In the genomic region with DNA sequence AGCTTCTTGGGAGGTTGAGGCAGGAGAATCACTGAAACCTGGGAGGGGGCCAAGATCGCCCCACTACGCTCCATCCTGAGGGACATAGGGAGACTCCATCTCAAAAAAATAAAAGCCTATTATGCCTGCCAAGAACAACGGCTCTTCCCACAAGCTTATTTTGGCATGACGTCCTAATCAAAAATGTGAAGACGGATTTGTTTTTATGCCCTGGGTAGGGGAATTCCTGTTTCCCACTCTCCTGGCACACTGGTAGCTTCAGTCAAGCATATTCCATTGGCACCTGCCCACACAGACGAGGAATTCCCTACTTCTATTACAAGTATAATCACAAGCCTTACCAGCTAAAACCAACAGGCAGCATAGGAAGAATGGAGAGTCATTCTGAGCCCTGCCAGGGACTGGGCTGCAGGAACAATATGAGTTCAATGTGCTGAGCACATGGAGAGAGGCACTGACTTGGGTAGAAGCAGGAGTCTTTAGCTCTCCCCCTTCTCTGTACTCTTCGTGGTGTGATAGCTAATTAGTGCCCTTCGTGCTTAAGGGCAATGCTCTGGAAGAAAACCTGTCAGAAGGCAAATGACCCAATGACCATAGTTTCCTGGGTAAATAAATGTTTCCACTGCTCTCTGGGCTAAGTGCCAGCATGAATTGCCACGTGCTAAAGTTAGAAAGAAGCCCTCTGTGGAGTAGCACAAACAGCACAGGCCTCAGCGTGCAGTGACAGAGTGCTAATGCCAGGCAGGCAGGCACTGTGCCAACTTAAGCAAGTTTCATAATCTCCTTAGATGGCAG, we compare ENCODE assay signal across 8 cellular contexts. TPM values are rescaled to one million over a fixed set of nuclear protein-coding genes. Genes with fewer than 3 reads are reported as not detected.
DNase-seq lines count a peak whose midpoint lies in the region; TF ChIP-seq lines count a peak whose summit lies in the region.

No MANE protein-coding gene starts in this region.

- DNase-seq in HCEC 1CT, result peak; percentile 61
- DNase-seq in RPMI8226, result peak; percentile 99
- DNase-seq in fibroblast of peridontal ligament (ENCODE audit: extremely low read depth), result peak; percentile 78
- no peak for DNase-seq in osteoblast (ENCODE audit: insufficient read length, low spot score, missing footprints)
- DNase-seq in activated effector memory CD4-positive, alpha-beta T cell treated with Interleukin-2 at 50 U/mL for 16 hours, result no peak
- DNase-seq in ACHN, result no peak
- DNase-seq in NCI-H1694 (lab: John Stamatoyannopoulos, UW), result no peak
- no peak for DNase-seq in activated CD4-positive, alpha-beta T cell treated with anti-CD3 and anti-CD28 coated beads for 48 hours

- H4K20me1 ChIP-seq in osteoblast (ENCODE audit: insufficient read depth, low read length), result no peaks in the 10 kb centered on the region

- no peak for TF ChIP-seq CTCF in osteoblast (IDR thresholded peaks at IDR 0.05; ENCODE audit: extremely low read depth, low read depth, low read length)

- H3K4me3 ChIP-seq in osteoblast (ENCODE audit: insufficient read depth, low read length), result no peak overlapping the region

- H3K27ac ChIP-seq in osteoblast (ENCODE audit: low read depth, low read length), result peak overlapping the region; percentile 73

- peaks cover 8% of the 10 kb centered on the region for H3K27me3 ChIP-seq in osteoblast (ENCODE audit: insufficient read depth, low read length)

- H3K4me1 ChIP-seq in osteoblast (ENCODE audit: insufficient read depth, low read length), result peaks cover 26% of the 10 kb centered on the region

- no peaks in the 10 kb centered on the region for H3K36me3 ChIP-seq in osteoblast (ENCODE audit: insufficient read depth, low read length)

- H3K9me3 ChIP-seq in osteoblast (ENCODE audit: low read depth, low read length), result no peaks in the 10 kb centered on the region

- H3K79me2 ChIP-seq in osteoblast (ENCODE audit: insufficient read depth, low read length), result no peaks in the 10 kb centered on the region

- peak overlapping the region; percentile 52 for H3K4me2 ChIP-seq in osteoblast (ENCODE audit: insufficient read depth, low read length)

- no peak overlapping the region for H2AFZ ChIP-seq in osteoblast (ENCODE audit: low read length)

- in situ Hi-C loops in ACHN (cut with HindIII; ENCODE audit: low pct_ligation_motif_present, low pct_unique_long_range_greater_than_20kb, low sequenced_read_pairs), result no loop called here

RNA-seq across cellular contexts. Expression of gene TNFSF4, which starts 16.8 kb away (rescaled TPM):
- total RNA-seq in osteoblast, result 0.59 and 1.1 TPM in 2 replicates

Comparison
In these comparisons a context has a peak if more than half of its experiments do, and no peak if none do; other contexts are left out.
1. DNase-seq: peak in HCEC 1CT (single experiment), RPMI8226 (single experiment) and fibroblast of peridontal ligament (single experiment); none in osteoblast (single experiment), activated effector memory CD4-positive, alpha-beta T cell treated with Interleukin-2 at 50 U/mL for 16 hours (single experiment), ACHN (single experiment), NCI-H1694 (single experiment) and activated CD4-positive, alpha-beta T cell treated with anti-CD3 and anti-CD28 coated beads for 48 hours (single experiment).